1 cellular context compared by ENCODE assay signal in genomic region chr14:53701108-53701875, GRCh38.
TF ChIP-seq lines count a peak whose summit lies in the region.

No MANE protein-coding gene starts in this region.

TF ChIP-seq in GM23338, 12 proteins besides CTCF, POLR2A, EP300 and RAD21 (continued from another document):
- TF ChIP-seq, protein P1, sequence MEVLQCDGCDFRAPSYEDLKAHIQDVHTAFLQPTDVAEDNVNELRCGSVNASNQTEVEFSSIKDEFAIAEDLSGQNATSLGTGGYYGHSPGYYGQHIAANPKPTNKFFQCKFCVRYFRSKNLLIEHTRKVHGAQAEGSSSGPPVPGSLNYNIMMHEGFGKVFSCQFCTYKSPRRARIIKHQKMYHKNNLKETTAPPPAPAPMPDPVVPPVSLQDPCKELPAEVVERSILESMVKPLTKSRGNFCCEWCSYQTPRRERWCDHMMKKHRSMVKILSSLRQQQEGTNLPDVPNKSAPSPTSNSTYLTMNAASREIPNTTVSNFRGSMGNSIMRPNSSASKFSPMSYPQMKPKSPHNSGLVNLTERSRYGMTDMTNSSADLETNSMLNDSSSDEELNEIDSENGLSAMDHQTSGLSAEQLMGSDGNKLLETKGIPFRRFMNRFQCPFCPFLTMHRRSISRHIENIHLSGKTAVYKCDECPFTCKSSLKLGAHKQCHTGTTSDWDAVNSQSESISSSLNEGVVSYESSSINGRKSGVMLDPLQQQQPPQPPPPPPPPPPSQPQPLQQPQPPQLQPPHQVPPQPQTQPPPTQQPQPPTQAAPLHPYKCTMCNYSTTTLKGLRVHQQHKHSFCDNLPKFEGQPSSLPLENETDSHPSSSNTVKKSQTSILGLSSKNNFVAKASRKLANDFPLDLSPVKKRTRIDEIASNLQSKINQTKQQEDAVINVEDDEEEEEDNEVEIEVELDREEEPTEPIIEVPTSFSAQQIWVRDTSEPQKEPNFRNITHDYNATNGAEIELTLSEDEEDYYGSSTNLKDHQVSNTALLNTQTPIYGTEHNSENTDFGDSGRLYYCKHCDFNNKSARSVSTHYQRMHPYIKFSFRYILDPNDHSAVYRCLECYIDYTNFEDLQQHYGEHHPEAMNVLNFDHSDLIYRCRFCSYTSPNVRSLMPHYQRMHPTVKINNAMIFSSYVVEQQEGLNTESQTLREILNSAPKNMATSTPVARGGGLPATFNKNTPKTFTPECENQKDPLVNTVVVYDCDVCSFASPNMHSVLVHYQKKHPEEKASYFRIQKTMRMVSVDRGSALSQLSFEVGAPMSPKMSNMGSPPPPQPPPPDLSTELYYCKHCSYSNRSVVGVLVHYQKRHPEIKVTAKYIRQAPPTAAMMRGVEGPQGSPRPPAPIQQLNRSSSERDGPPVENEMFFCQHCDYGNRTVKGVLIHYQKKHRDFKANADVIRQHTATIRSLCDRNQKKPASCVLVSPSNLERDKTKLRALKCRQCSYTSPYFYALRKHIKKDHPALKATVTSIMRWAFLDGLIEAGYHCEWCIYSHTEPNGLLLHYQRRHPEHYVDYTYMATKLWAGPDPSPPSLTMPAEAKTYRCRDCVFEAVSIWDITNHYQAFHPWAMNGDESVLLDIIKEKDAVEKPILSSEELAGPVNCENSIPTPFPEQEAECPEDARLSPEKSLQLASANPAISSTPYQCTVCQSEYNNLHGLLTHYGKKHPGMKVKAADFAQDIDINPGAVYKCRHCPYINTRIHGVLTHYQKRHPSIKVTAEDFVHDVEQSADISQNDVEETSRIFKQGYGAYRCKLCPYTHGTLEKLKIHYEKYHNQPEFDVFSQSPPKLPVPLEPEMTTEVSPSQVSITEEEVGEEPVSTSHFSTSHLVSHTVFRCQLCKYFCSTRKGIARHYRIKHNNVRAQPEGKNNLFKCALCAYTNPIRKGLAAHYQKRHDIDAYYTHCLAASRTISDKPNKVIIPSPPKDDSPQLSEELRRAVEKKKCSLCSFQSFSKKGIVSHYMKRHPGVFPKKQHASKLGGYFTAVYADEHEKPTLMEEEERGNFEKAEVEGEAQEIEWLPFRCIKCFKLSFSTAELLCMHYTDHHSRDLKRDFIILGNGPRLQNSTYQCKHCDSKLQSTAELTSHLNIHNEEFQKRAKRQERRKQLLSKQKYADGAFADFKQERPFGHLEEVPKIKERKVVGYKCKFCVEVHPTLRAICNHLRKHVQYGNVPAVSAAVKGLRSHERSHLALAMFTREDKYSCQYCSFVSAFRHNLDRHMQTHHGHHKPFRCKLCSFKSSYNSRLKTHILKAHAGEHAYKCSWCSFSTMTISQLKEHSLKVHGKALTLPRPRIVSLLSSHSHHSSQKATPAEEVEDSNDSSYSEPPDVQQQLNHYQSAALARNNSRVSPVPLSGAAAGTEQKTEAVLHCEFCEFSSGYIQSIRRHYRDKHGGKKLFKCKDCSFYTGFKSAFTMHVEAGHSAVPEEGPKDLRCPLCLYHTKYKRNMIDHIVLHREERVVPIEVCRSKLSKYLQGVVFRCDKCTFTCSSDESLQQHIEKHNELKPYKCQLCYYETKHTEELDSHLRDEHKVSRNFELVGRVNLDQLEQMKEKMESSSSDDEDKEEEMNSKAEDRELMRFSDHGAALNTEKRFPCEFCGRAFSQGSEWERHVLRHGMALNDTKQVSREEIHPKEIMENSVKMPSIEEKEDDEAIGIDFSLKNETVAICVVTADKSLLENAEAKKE (CRISPR knock-in tag; IDR thresholded peaks at IDR 0.05): no peak
- TF ChIP-seq REST (IDR thresholded peaks at IDR 0.05; ENCODE audit: unreplicated experiment) (no peak), STAT1 (IDR thresholded peaks at IDR 0.05; ENCODE audit: unreplicated experiment) (no peak), CREB1 (CRISPR knock-in tag; IDR thresholded peaks at IDR 0.05; ENCODE audit: low read depth) (no peak), NANOG (IDR thresholded peaks at IDR 0.05; ENCODE audit: borderline replicate concordance) (no peak), ZNF114 (CRISPR knock-in tag; IDR thresholded peaks at IDR 0.05) (no peak)
TF ChIP-seq in GM23338: peak in this region for 0.
